1 cellular context compared by ENCODE assay signal in genomic region chr17:40320771-40321501, GRCh38.
TF ChIP-seq lines count a peak whose summit lies in the region.

No MANE protein-coding gene starts in this region.

TF ChIP-seq in GM12878, 131 proteins besides CTCF, POLR2A, EP300 and RAD21:
- TF ChIP-seq EED (IDR thresholded peaks at IDR 0.05; ENCODE audit: low read depth), result 0 out of 2 replicates have a peak, but pooled peaks have one; percentile 7
- no peak for TF ChIP-seq BACH1 (IDR thresholded peaks at IDR 0.05; ENCODE audit: borderline replicate concordance)
- 0 out of 2 replicates have a peak, but pooled peaks have one; percentile 27 for TF ChIP-seq CHD2 (IDR thresholded peaks at IDR 0.05; ENCODE audit: borderline replicate concordance, low read depth, low read length)
TF ChIP-seq in GM12878: peak in this region for 2.
